17 cellular contexts compared by ENCODE assay signal in the genomic region with DNA sequence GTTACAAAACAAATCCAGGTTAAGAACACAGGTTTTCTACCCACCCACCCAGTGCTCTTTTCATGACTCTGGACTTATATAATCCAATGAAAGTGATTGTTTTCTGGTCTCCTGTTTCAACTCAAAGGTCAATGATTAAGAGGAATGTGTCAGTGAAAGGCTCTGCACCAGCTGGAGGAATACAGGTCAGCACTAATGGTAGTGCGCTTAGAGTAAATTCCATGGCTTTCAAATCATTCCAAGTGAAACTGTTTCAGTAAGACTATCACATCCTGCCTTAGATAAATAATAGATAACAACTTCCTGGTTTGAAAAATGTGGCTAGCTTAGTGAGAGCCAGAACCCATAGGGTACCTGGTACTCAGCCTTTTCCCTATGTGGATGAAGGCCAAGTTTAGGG. TPM values are rescaled to one million over a fixed set of nuclear protein-coding genes. Genes with fewer than 3 reads are reported as not detected.
A peak's percentile ranks its signal among the peaks of the same experiment; 100 is the strongest.
DNase-seq lines count a peak whose midpoint lies in the region; ATAC-seq and TF ChIP-seq lines count a peak whose summit lies in the region.
"Had no signal": no experiment of that assay in that cellular context is flagged by ENCODE, and none has a peak within 500 bp of the region (broad histone marks: within the 10 kb centered on the region; RNA-seq: fewer than 3 reads in every experiment).

No MANE protein-coding gene starts in this region.

- no peak overlapping the region for H3K4me3 Mint-ChIP-seq in GM23338
- no peak overlapping the region for H3K4me3 Mint-ChIP-seq in CD4-positive, alpha-beta T cell
- H3K4me3 Mint-ChIP-seq: CD4-positive, alpha-beta memory T cell; H9 had no signal

- H2AFZ ChIP-seq in GM23338: peak overlapping the region; percentile 66; the same call in 1 of the 2 replicates

- H3K4me1 Mint-ChIP-seq in GM23338: no peaks in the 10 kb centered on the region
- no peaks in the 10 kb centered on the region for H3K4me1 Mint-ChIP-seq in CD4-positive, alpha-beta T cell (ENCODE audit: low read depth)
- H3K4me1 Mint-ChIP-seq: H9 had no signal

- TF ChIP-seq EP300 in upper lobe of left lung (IDR thresholded peaks at IDR 0.05): no peak

- H3K4me2 ChIP-seq in GM23338: no peak overlapping the region

- ATAC-seq in GM23338 (no peak), left colon (peak; percentile 76), HG02938 (IDR thresholded peaks at IDR 0.05; ENCODE audit: unreplicated experiment) (no peak), upper lobe of left lung (ENCODE audit: low FRiP score in 2 of 2) (no peak)
- ATAC-seq in CD4-positive, alpha-beta T cell (ENCODE audit: poor library complexity): no peak

- H3K4me3 ChIP-seq in GM23338 (no peak overlapping the region), fibroblast of pulmonary artery (replicated peaks; ENCODE audit: low read depth, low read length) (no peak overlapping the region), right atrium auricular region (no peak overlapping the region), upper lobe of left lung (no peak overlapping the region)
- H3K4me3 ChIP-seq: GM12878, SJCRH30 had no signal

- no peak for TF ChIP-seq CTCF in GM23338 (conservative IDR thresholded peaks at IDR 0.05; ENCODE audit: low read depth in 2 of 2)
- no peak for TF ChIP-seq CTCF in fibroblast of pulmonary artery (IDR thresholded peaks at IDR 0.05; ENCODE audit: low read length, missing control alignments)
- no peak for TF ChIP-seq CTCF in right atrium auricular region (IDR thresholded peaks at IDR 0.05)
- TF ChIP-seq CTCF in CD4-positive, alpha-beta T cell (IDR thresholded peaks at IDR 0.05): no peak
- no peak for TF ChIP-seq CTCF in upper lobe of left lung (IDR thresholded peaks at IDR 0.05)

- H3K27me3 ChIP-seq in GM23338 (ENCODE audit: insufficient read depth): no peaks in the 10 kb centered on the region
- H3K27me3 ChIP-seq in right atrium auricular region: no peaks in the 10 kb centered on the region
- no peaks in the 10 kb centered on the region for H3K27me3 ChIP-seq in CD4-positive, alpha-beta T cell (ENCODE audit: control insufficient read depth, insufficient read depth, low read length)
- H3K27me3 ChIP-seq in upper lobe of left lung: no peaks in the 10 kb centered on the region

- no peaks in the 10 kb centered on the region for H3K9me2 ChIP-seq in GM23338 (ENCODE audit: insufficient read depth)

- POLR2A ChIA-PET in CD4-positive, alpha-beta T cell (lab: Charles Lee): no interaction called here

- CTCF ChIA-PET in CD4-positive, alpha-beta T cell (lab: Charles Lee): no interaction called here

- H3K79me2 ChIP-seq in GM23338 (replicated peaks; ENCODE audit: insufficient read depth): no peaks in the 10 kb centered on the region

- H3K9me3 Mint-ChIP-seq in GM23338: no peaks in the 10 kb centered on the region
- no peaks in the 10 kb centered on the region for H3K9me3 Mint-ChIP-seq in CD4-positive, alpha-beta T cell
- H3K9me3 Mint-ChIP-seq: CD4-positive, alpha-beta memory T cell; H9 had no signal

- H3K9me3 ChIP-seq in right atrium auricular region (no peaks in the 10 kb centered on the region), upper lobe of left lung (no peaks in the 10 kb centered on the region)
- H3K9me3 ChIP-seq in CD4-positive, alpha-beta T cell (ENCODE audit: control insufficient read depth, low read length): no peaks in the 10 kb centered on the region
- H3K9me3 ChIP-seq: SJCRH30 had no signal

- H3F3A ChIP-seq in GM23338 (replicated peaks; ENCODE audit: low read depth): no peaks in the 10 kb centered on the region

- no peak overlapping the region for H3K27ac Mint-ChIP-seq in GM23338
- no peak overlapping the region for H3K27ac Mint-ChIP-seq in CD4-positive, alpha-beta T cell
- H3K27ac Mint-ChIP-seq: CD4-positive, alpha-beta memory T cell; H9 had no signal

- H3K27me3 Mint-ChIP-seq in GM23338 (ENCODE audit: insufficient read depth, low read depth, poor library complexity): no peaks in the 10 kb centered on the region
- peaks cover 3% of the 10 kb centered on the region for H3K27me3 Mint-ChIP-seq in CD4-positive, alpha-beta T cell

- no peaks in the 10 kb centered on the region for H3K36me3 Mint-ChIP-seq in GM23338 (ENCODE audit: low read depth)
- no peaks in the 10 kb centered on the region for H3K36me3 Mint-ChIP-seq in CD4-positive, alpha-beta T cell (ENCODE audit: low read depth)
- H3K36me3 Mint-ChIP-seq: CD4-positive, alpha-beta memory T cell had no signal

- no peak overlapping the region for H3K27ac ChIP-seq in GM23338 (ENCODE audit: low read depth)
- H3K27ac ChIP-seq in right atrium auricular region: no peak overlapping the region
- H3K27ac ChIP-seq in CD4-positive, alpha-beta T cell (ENCODE audit: low read depth, low read length): no peak overlapping the region
- H3K27ac ChIP-seq in upper lobe of left lung: no peak overlapping the region
- H3K27ac ChIP-seq: RWPE1, SJCRH30 had no signal

- intact Hi-C loops in left colon (cut with DNase I, micrococcal nuclease): no loop called here
- intact Hi-C loops in CD4-positive, alpha-beta T cell (cut with DNase I, micrococcal nuclease): loop anchor here (2.0 to 5.0 kb wide), 3 partner anchors 182 to 286 kb away; no protein-coding TSS in a partner anchor

- no peak for TF ChIP-seq POLR2A in upper lobe of left lung (IDR thresholded peaks at IDR 0.05)

- DNase-seq in GM23338 (ENCODE audit: low spot score) (no peak), fibroblast of pulmonary artery (ENCODE audit: low read depth) (peak; percentile 5), left colon (no peak), right atrium auricular region (ENCODE audit: low spot score) (no peak), upper lobe of left lung (no peak)
- DNase-seq in CD4-positive, alpha-beta T cell: no peak
- DNase-seq: ACHN; CD4-positive, alpha-beta memory T cell; DMS 273 treated with DMSO at 0.1 percent for 48 hours; H9; NCI-H1436; SJCRH30 had no signal

- H4K20me1 ChIP-seq in GM23338 (replicated peaks; ENCODE audit: insufficient read depth): no peaks in the 10 kb centered on the region

- H3K36me3 ChIP-seq in GM23338 (ENCODE audit: insufficient read depth) (no peaks in the 10 kb centered on the region), right atrium auricular region (no peaks in the 10 kb centered on the region), upper lobe of left lung (no peaks in the 10 kb centered on the region)
- H3K36me3 ChIP-seq: SJCRH30 had no signal

- H3K4me1 ChIP-seq in GM23338 (ENCODE audit: insufficient read depth): no peaks in the 10 kb centered on the region
- H3K4me1 ChIP-seq in right atrium auricular region: no peaks in the 10 kb centered on the region
- H3K4me1 ChIP-seq in upper lobe of left lung: no peaks in the 10 kb centered on the region
- H3K4me1 ChIP-seq: SJCRH30 had no signal

- WGBS in upper lobe of left lung, 2 donors: 48 to 61% methylated on average over 1 of the region's 1 CpG

TF ChIP-seq in GM23338, 12 proteins besides CTCF, POLR2A, EP300 and RAD21 (continues in another document):
- TF ChIP-seq STAT1 (IDR thresholded peaks at IDR 0.05; ENCODE audit: unreplicated experiment) (no peak), EZH2 (IDR thresholded peaks at IDR 0.05; ENCODE audit: low read depth, unreplicated experiment) (no peak)

RNA-seq across cellular contexts. Expression of gene SLC9A4, which starts 47.8 kb away (rescaled TPM):
- not detected in 2 replicates for total RNA-seq in GM23338 (2014; rRNA removed; shearing (Covaris generic))
- polyA plus RNA-seq in GM23338 (2016; fragmentation: Nextera tagmentation; extraction: Ambion mirVana): not detected in 2 replicates
- total RNA-seq in left colon (under 1 TPM; 0.09 to 0.34 TPM), right atrium auricular region (not detected), upper lobe of left lung (not detected)
- not detected for total RNA-seq in CD4-positive, alpha-beta T cell
- total RNA-seq: G401, H9, HT1080 had no signal
- polyA plus RNA-seq: CD4-positive, alpha-beta memory T cell; GM12878 had no signal

Comparison
In these comparisons a context has a peak if more than half of its experiments do, and no peak if none do; other contexts are left out.
1. intact Hi-C loops: an anchor here in CD4-positive, alpha-beta T cell (2.0 to 5.0 kb wide); none called in left colon.